Comparison of ENCODE assay signal across 1 cellular context in the genomic region with DNA sequence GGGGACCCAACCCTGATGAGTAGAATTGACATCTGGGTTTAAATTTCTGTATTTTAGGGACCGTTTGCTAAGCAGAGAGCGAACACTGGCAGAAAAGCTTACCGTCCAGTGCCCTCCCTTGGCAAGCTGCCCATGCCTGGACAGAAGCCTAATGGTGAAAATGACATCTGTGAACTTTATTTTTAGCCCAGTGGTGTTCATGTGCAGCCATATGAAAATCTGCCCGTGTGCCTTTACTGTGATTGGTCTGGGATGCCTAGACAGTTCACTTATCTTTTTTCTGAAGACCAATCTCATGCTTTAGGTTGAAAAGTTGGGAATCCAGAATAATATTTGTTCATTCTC.
TF ChIP-seq lines count a peak whose summit lies in the region.

No MANE protein-coding gene starts in this region.

TF ChIP-seq in HCT116, 20 proteins besides CTCF, POLR2A, EP300 and RAD21:
- TF ChIP-seq ELF1 (IDR thresholded peaks at IDR 0.05; ENCODE audit: borderline replicate concordance, low read depth) (no peak), ZFX (IDR thresholded peaks at IDR 0.05) (no peak), ZNF274 (IDR thresholded peaks at IDR 0.05; ENCODE audit: low read depth, low read length) (no peak), TCF7L2 (IDR thresholded peaks at IDR 0.05; ENCODE audit: borderline replicate concordance, extremely low read depth, insufficient read depth, insufficient read length) (no peak), YY1 (IDR thresholded peaks at IDR 0.05; ENCODE audit: extremely low read depth, insufficient replicate concordance, low read depth, low read length) (no peak), FOSL1 (IDR thresholded peaks at IDR 0.05; ENCODE audit: low read depth) (no peak)
- TF ChIP-seq, protein P1, sequence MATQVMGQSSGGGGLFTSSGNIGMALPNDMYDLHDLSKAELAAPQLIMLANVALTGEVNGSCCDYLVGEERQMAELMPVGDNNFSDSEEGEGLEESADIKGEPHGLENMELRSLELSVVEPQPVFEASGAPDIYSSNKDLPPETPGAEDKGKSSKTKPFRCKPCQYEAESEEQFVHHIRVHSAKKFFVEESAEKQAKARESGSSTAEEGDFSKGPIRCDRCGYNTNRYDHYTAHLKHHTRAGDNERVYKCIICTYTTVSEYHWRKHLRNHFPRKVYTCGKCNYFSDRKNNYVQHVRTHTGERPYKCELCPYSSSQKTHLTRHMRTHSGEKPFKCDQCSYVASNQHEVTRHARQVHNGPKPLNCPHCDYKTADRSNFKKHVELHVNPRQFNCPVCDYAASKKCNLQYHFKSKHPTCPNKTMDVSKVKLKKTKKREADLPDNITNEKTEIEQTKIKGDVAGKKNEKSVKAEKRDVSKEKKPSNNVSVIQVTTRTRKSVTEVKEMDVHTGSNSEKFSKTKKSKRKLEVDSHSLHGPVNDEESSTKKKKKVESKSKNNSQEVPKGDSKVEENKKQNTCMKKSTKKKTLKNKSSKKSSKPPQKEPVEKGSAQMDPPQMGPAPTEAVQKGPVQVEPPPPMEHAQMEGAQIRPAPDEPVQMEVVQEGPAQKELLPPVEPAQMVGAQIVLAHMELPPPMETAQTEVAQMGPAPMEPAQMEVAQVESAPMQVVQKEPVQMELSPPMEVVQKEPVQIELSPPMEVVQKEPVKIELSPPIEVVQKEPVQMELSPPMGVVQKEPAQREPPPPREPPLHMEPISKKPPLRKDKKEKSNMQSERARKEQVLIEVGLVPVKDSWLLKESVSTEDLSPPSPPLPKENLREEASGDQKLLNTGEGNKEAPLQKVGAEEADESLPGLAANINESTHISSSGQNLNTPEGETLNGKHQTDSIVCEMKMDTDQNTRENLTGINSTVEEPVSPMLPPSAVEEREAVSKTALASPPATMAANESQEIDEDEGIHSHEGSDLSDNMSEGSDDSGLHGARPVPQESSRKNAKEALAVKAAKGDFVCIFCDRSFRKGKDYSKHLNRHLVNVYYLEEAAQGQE (IDR thresholded peaks at IDR 0.05; ENCODE audit: low read depth): no peak
